In genomic region chr22:22210375-22210774, GRCh38 we compare ENCODE assay signal across 1 cellular context.
TF ChIP-seq lines count a peak whose summit lies in the region.

No MANE protein-coding gene starts in this region.

TF ChIP-seq in K562, 482 proteins besides CTCF, POLR2A, EP300 and RAD21 (continued from another document):
- TF ChIP-seq ATF3 (IDR thresholded peaks at IDR 0.05): peak; percentile 93
- 0 out of 2 replicates have a peak, but pooled peaks have one; percentile 58 for TF ChIP-seq ATF3 (CRISPR knock-in tag; conservative IDR thresholded peaks at IDR 0.05)
- 0 out of 2 replicates have a peak, but pooled peaks have one; percentile 40 for TF ChIP-seq ATF2 (CRISPR knock-in tag; IDR thresholded peaks at IDR 0.05)
- TF ChIP-seq PHF21A (IDR thresholded peaks at IDR 0.05; ENCODE audit: borderline replicate concordance, low read depth): peak; percentile 16; the same call in 1 of the 2 replicates
- peak; percentile 63; the same call in 1 of the 2 replicates for TF ChIP-seq EZH2 (IDR thresholded peaks at IDR 0.05; ENCODE audit: borderline replicate concordance, low read depth, low read length)
- TF ChIP-seq ZNF384 (IDR thresholded peaks at IDR 0.05; ENCODE audit: low read depth, low read length): peak; percentile 54; the same call in 1 of the 2 replicates
- peak; percentile 79 for TF ChIP-seq JUNB (CRISPR knock-in tag; conservative IDR thresholded peaks at IDR 0.05)
- TF ChIP-seq MYC (IDR thresholded peaks at IDR 0.05; ENCODE audit: low read depth, low read length): 0 out of 2 replicates have a peak, but pooled peaks have one; percentile 1
- TF ChIP-seq MYC (CRISPR knock-in tag; IDR thresholded peaks at IDR 0.05; ENCODE audit: borderline replicate concordance, low read depth): no peak
- peak; percentile 80; the same call in 1 of the 2 replicates for TF ChIP-seq JUND (IDR thresholded peaks at IDR 0.05; ENCODE audit: borderline replicate concordance, low read depth, low read length)
- TF ChIP-seq JUND (tag; IDR thresholded peaks at IDR 0.05; ENCODE audit: borderline replicate concordance, low read depth, low read length): peak; percentile 73; the same call in 1 of the 3 replicates
- peak; percentile 90 for TF ChIP-seq JUN (IDR thresholded peaks at IDR 0.05; ENCODE audit: borderline replicate concordance, low read depth, low read length)
- TF ChIP-seq JUN (CRISPR knock-in tag; IDR thresholded peaks at IDR 0.05; ENCODE audit: borderline replicate concordance): no peak
